In the genomic region with DNA sequence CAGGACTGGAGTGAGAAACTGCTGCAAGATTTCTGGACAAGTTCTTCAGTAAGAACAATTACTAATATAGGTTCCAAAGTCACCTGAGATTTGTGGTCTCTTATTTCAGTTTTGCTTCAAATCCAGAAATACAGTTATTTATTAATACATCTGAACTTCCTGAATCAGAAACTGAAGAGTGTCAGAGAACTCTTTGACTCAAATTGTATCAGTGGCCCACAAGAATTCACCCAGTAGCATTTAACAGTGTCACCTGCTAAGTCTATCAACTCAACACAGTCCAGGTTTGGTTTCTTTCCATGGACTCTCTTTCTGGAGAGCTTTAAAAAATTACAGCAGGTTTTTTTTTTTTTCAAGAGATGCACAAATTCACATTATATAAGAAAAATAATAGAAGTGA, we compare ENCODE assay signal across 14 cellular contexts. TPM values are rescaled to one million over a fixed set of nuclear protein-coding genes. Genes with fewer than 3 reads are reported as not detected.
A peak's percentile ranks its signal among the peaks of the same experiment; 100 is the strongest.
DNase-seq lines count a peak whose midpoint lies in the region; ATAC-seq and TF ChIP-seq lines count a peak whose summit lies in the region.
"Had no signal": no experiment of that assay in that cellular context is flagged by ENCODE, and none has a peak within 500 bp of the region (broad histone marks: within the 10 kb centered on the region; RNA-seq: fewer than 3 reads in every experiment).

No MANE protein-coding gene starts in this region.

- DNase-seq in CD14-positive monocyte (ENCODE audit: low spot score) (no peak), activated gamma-delta T cell treated with Interleukin-2 at 50 U/mL for 16 hours (no peak), G401 (ENCODE audit: low spot score) (no peak), MCF 10A (ENCODE audit: unreplicated experiment) (no peak)
- DNase-seq: kidney, NCI-H446 treated with DMSO at 0.1 percent for 48 hours, sigmoid colon, substantia nigra had no signal

- H3K9me3 Mint-ChIP-seq in CD14-positive monocyte (peaks cover 0 to 3% (median 0%) of the 10 kb centered on the region in 7 donors), MCF 10A (ENCODE audit: unreplicated experiment) (no peaks in the 10 kb centered on the region)

- CTCF ChIA-PET in MCF 10A (lab: Yijun Ruan, JAX) = interaction anchor here (0.5 to 13.7 kb wide), 16 partner anchors 11 to 1457 kb away, joined by 3 to 127 read pairs (median 3); no protein-coding TSS in a partner anchor

- intact Hi-C loops in CD14-positive monocyte (cut with micrococcal nuclease) (loop anchor here (5.0 kb wide), 3 partner anchors 86 to 401 kb away; no protein-coding TSS in a partner anchor), MCF 10A (cut with micrococcal nuclease) (loop anchor here (5.0 kb wide), 1 partner anchor 249 kb away; no protein-coding TSS in a partner anchor)

- H3K27ac Mint-ChIP-seq in CD14-positive monocyte (peak overlapping the region in 2 of 7 donors; percentile 19 to 78), MCF 10A (ENCODE audit: low read depth, unreplicated experiment) (no peak overlapping the region)
- H3K27ac Mint-ChIP-seq: activated CD4-positive, alpha-beta memory T cell treated with anti-CD3 and anti-CD28 coated beads for 36 hours had no signal

- H3K27me3 Mint-ChIP-seq in CD14-positive monocyte (ENCODE audit: low read depth in 3 of 3) (peaks cover 0 to 9% (median 0%) of the 10 kb centered on the region in 3 donors), MCF 10A (ENCODE audit: insufficient read depth, unreplicated experiment) (no peaks in the 10 kb centered on the region)

- in situ Hi-C loops in G401 (cut with HindIII; ENCODE audit: low sequenced_read_pairs) = no loop called here

- TF ChIP-seq CTCF in CD14-positive monocyte (IDR thresholded peaks at IDR 0.05) (no peak), MCF 10A (IDR thresholded peaks at IDR 0.05; ENCODE audit: unreplicated experiment) (no peak)

- H3K36me3 Mint-ChIP-seq in CD14-positive monocyte (no peaks in the 10 kb centered on the region), MCF 10A (ENCODE audit: insufficient read depth, unreplicated experiment) (peaks cover 4% of the 10 kb centered on the region)

- H3K4me3 Mint-ChIP-seq in CD14-positive monocyte = no peak overlapping the region
- no peak overlapping the region for H3K4me3 Mint-ChIP-seq in MCF 10A (ENCODE audit: unreplicated experiment)
- H3K4me3 Mint-ChIP-seq: activated CD4-positive, alpha-beta memory T cell treated with anti-CD3 and anti-CD28 coated beads for 36 hours; neural crest cell had no signal

- BruUV-seq in MCF 10A (replicated peaks; lab: Mats Ljungman, UMichigan) = no TSS peak

- ATAC-seq in GM18909 (IDR thresholded peaks at IDR 0.05; ENCODE audit: poor library complexity, unreplicated experiment) (peak; percentile 48), GM21619 (IDR thresholded peaks at IDR 0.05; ENCODE audit: unreplicated experiment) (peak; percentile 32), HG03097 (IDR thresholded peaks at IDR 0.05; ENCODE audit: low FRiP score, unreplicated experiment) (peak; percentile 50), HG03571 (IDR thresholded peaks at IDR 0.05; ENCODE audit: unreplicated experiment) (peak; percentile 41)

- POLR2A ChIA-PET in MCF 10A (lab: Yijun Ruan, JAX) = interaction anchor here (1.6 kb wide), 1 partner anchor 9 kb away, joined by 3 read pairs; no protein-coding TSS in a partner anchor

- H3K4me1 Mint-ChIP-seq in CD14-positive monocyte (peaks cover 18% of the 10 kb centered on the region), MCF 10A (ENCODE audit: insufficient read depth, unreplicated experiment) (peaks cover 10% of the 10 kb centered on the region)

RNA-seq across cellular contexts. Expression of gene NHSL1, which starts 18.8 kb away (rescaled TPM):
- polyA plus RNA-seq in CD14-positive monocyte = under 1 TPM; 0.06 to 0.51 TPM
- 0.80 and 7.8 TPM in 2 replicates for total RNA-seq in G401 (2014; rRNA removed; shearing (Covaris generic))
- 23.9 and 32.1 TPM in 2 replicates for total RNA-seq in MCF 10A (2022)
